12 cellular contexts compared by ENCODE assay signal in the genomic region with DNA sequence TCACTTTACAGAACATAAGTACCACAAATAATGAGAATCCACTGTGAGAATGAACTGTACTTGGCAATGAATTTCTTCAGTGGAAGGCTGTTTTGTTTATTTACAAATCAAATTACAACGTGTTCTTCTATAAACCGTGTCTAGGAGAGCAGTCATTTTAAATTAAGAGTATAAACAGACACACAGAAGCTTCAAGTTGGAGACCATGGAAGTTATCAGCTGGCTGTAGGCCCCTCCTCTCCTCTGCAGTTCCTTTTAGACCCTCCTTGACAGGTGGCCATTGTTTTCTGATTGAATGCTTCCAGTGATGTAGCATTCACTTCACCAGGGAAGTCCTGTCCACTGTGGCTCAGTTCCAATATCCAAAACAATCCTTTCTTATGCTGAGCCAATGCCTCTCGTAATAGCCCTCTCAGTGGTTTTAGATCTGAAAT. TPM values are rescaled to one million over a fixed set of nuclear protein-coding genes. Genes with fewer than 3 reads are reported as not detected.
DNase-seq lines count a peak whose midpoint lies in the region; ATAC-seq and TF ChIP-seq lines count a peak whose summit lies in the region.
"Had no signal": no experiment of that assay in that cellular context is flagged by ENCODE, and none has a peak within 500 bp of the region (broad histone marks: within the 10 kb centered on the region; RNA-seq: fewer than 3 reads in every experiment).

No MANE protein-coding gene starts in this region.

- H3K27me3 ChIP-seq in RWPE2 (ENCODE audit: insufficient read depth, poor library complexity, severe bottlenecking) (no peaks in the 10 kb centered on the region), suprapubic skin (no peaks in the 10 kb centered on the region)
- H3K27me3 ChIP-seq: left lung had no signal

- DNase-seq in T-helper 2 cell treated with Interferon-gamma antibody and Interleukin-4, amounts not matched to agents 5 μg/mL and 100 μg/mL, for 36 hours (ENCODE audit: low spot score) = no peak
- DNase-seq in T-helper 2 cell (no peak), RWPE2 (ENCODE audit: low spot score) (no peak), foreskin melanocyte (peak; percentile 26), suprapubic skin (ENCODE audit: low spot score in 2 of 2) (no peak), SW 1271 (lab: John Stamatoyannopoulos, UW) (no peak)
- DNase-seq: effector CD4-positive, alpha-beta T cell; left lung; SIG-M5 had no signal

- TF ChIP-seq EP300 in suprapubic skin (IDR thresholded peaks at IDR 0.05) = no peak

- H3K4me1 Mint-ChIP-seq in T-helper 2 cell treated with Interferon-gamma antibody and Interleukin-4, amounts not matched to agents 5 μg/mL and 100 μg/mL, for 36 hours (ENCODE audit: low read depth) = peaks cover 58% of the 10 kb centered on the region

- H3K4me3 ChIP-seq in RWPE2 (ENCODE audit: severe bottlenecking) (no peak overlapping the region), suprapubic skin (no peak overlapping the region)
- H3K4me3 ChIP-seq: left lung, thoracic aorta had no signal

- ATAC-seq in RWPE2 (ENCODE audit: low read depth) (no peak), HG02852 (IDR thresholded peaks at IDR 0.05; ENCODE audit: unreplicated experiment) (no peak), GM19452 (IDR thresholded peaks at IDR 0.05; ENCODE audit: unreplicated experiment) (no peak)

- TF ChIP-seq CTCF in RWPE2 (IDR thresholded peaks at IDR 0.05; ENCODE audit: poor library complexity, severe bottlenecking) = no peak
- TF ChIP-seq CTCF in suprapubic skin (IDR thresholded peaks at IDR 0.05) = no peak

- no peaks in the 10 kb centered on the region for H3K27me3 Mint-ChIP-seq in T-helper 2 cell treated with Interferon-gamma antibody and Interleukin-4, amounts not matched to agents 5 μg/mL and 100 μg/mL, for 36 hours (ENCODE audit: low read depth)

- H3K9me3 Mint-ChIP-seq in T-helper 2 cell treated with Interferon-gamma antibody and Interleukin-4, amounts not matched to agents 5 μg/mL and 100 μg/mL, for 36 hours = no peaks in the 10 kb centered on the region

- H3K9me3 ChIP-seq in RWPE2 (ENCODE audit: severe bottlenecking) (no peaks in the 10 kb centered on the region), suprapubic skin (no peaks in the 10 kb centered on the region)
- H3K9me3 ChIP-seq: left lung, thoracic aorta had no signal

- 42% methylated on average over 3 of the region's 3 CpGs for WGBS in suprapubic skin

- peaks cover 2% of the 10 kb centered on the region for H3K36me3 Mint-ChIP-seq in T-helper 2 cell treated with Interferon-gamma antibody and Interleukin-4, amounts not matched to agents 5 μg/mL and 100 μg/mL, for 36 hours (ENCODE audit: low read depth)

- peaks cover 58% of the 10 kb centered on the region for H3K4me1 ChIP-seq in RWPE2 (ENCODE audit: insufficient read depth, poor library complexity, severe bottlenecking)
- H3K4me1 ChIP-seq in suprapubic skin = peaks cover 26% of the 10 kb centered on the region

- H3K27ac Mint-ChIP-seq in T-helper 2 cell treated with Interferon-gamma antibody and Interleukin-4, amounts not matched to agents 5 μg/mL and 100 μg/mL, for 36 hours = peak overlapping the region; percentile 11

- TF ChIP-seq POLR2A in suprapubic skin (IDR thresholded peaks at IDR 0.05) = no peak

- no peak overlapping the region for H3K4me3 Mint-ChIP-seq in T-helper 2 cell treated with Interferon-gamma antibody and Interleukin-4, amounts not matched to agents 5 μg/mL and 100 μg/mL, for 36 hours

- H3K27ac ChIP-seq in RWPE2 (ENCODE audit: poor library complexity, severe bottlenecking) (peak overlapping the region; percentile 73), suprapubic skin (peak overlapping the region; percentile 64)
- H3K27ac ChIP-seq: thoracic aorta had no signal

- H3K36me3 ChIP-seq in RWPE2 (ENCODE audit: low read depth) (no peaks in the 10 kb centered on the region), suprapubic skin (no peaks in the 10 kb centered on the region)
- H3K36me3 ChIP-seq: left lung, thoracic aorta had no signal

RNA-seq across cellular contexts. Expression of gene MAPK6, which starts 7.3 kb away (rescaled TPM):
- total RNA-seq in suprapubic skin = 10 to 100 TPM; 50.0 to 87.1 (median 69.2) TPM

RNA-seq across cellular contexts. Expression of gene LEO1, which starts 40.1 kb away (rescaled TPM):
- 10 to 100 TPM; 26.2 to 30.2 (median 28.4) TPM for total RNA-seq in suprapubic skin
